ENCODE assay signal across 31 cellular contexts in the genomic region with DNA sequence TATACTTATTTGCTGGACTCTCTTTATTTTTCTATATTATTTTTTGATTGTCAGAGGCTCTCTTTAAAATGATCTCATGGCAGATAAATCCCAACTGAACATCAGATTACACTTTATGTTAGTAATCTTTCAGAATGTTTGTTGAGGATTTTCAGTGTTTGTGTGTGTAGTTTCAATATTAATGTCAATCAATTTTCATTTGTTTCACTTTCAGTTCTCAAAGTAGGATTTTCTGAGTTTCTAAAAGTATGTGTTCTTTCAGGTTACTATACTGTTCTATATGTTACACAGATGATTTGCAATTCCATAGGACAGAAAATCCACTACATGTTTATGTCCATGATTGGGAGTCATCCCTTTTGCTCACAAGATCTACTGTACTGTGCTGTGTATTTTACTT.
DNase-seq lines count a peak whose midpoint lies in the region; ATAC-seq and TF ChIP-seq lines count a peak whose summit lies in the region.
"Had no signal": no experiment of that assay in that cellular context is flagged by ENCODE, and none has a peak within 500 bp of the region (broad histone marks: within the 10 kb centered on the region; RNA-seq: fewer than 3 reads in every experiment).

No MANE protein-coding gene starts in this region.

- no peaks in the 10 kb centered on the region for H3K36me3 Mint-ChIP-seq in MCF 10A (ENCODE audit: insufficient read depth, unreplicated experiment)
- H3K36me3 Mint-ChIP-seq: activated CD4-positive, alpha-beta memory T cell treated with anti-CD3 and anti-CD28 coated beads for 36 hours; IgD-negative memory B cell; stimulated activated effector memory CD8-positive, alpha-beta T cell treated with anti-CD3 and anti-CD28 coated beads, Interleukin-12 subunit alpha, Interleukin-12 subunit beta, amount 100 ng/mL, for 72 hours had no signal

- H3K4me3 ChIP-seq in breast epithelium (no peak overlapping the region), KMS-11 (IDR thresholded peaks at IDR 0.05; ENCODE audit: insufficient read depth, low read depth, low read length) (no peak overlapping the region), testis (no peak overlapping the region)
- H3K4me3 ChIP-seq: coronary artery, ovary had no signal

- H3K36me3 ChIP-seq in breast epithelium = no peaks in the 10 kb centered on the region
- H3K36me3 ChIP-seq in KMS-11 (ENCODE audit: insufficient read depth) = no peaks in the 10 kb centered on the region
- H3K36me3 ChIP-seq in testis (ENCODE audit: low read depth, missing control alignments) = no peaks in the 10 kb centered on the region
- H3K36me3 ChIP-seq: ovary had no signal

- H3K27me3 Mint-ChIP-seq in MCF 10A (ENCODE audit: insufficient read depth, unreplicated experiment) = no peaks in the 10 kb centered on the region
- H3K27me3 Mint-ChIP-seq: activated CD4-positive, alpha-beta memory T cell treated with anti-CD3 and anti-CD28 coated beads for 36 hours; IgD-negative memory B cell had no signal

- POLR2A ChIA-PET in MCF 10A (lab: Yijun Ruan, JAX) = interaction anchor here (0.7 kb wide), 1 partner anchor 42 kb away, joined by 3 read pairs; no protein-coding TSS in a partner anchor

- H3K9ac ChIP-seq in KMS-11 = no peak overlapping the region

- BruUV-seq in MCF 10A (replicated peaks; lab: Mats Ljungman, UMichigan) = no TSS peak

- CTCF ChIA-PET in MCF 10A (lab: Yijun Ruan, JAX) = no interaction called here

- no peaks in the 10 kb centered on the region for H3K79me2 ChIP-seq in KMS-11 (ENCODE audit: insufficient read depth, low read depth)

- no peaks in the 10 kb centered on the region for H3K27me3 ChIP-seq in breast epithelium
- H3K27me3 ChIP-seq in KMS-11 (ENCODE audit: insufficient read depth, low read depth) = no peaks in the 10 kb centered on the region
- no peaks in the 10 kb centered on the region for H3K27me3 ChIP-seq in testis
- H3K27me3 ChIP-seq: ovary had no signal

- no peaks in the 10 kb centered on the region for H3K4me1 ChIP-seq in breast epithelium
- H3K4me1 ChIP-seq in KMS-11 (ENCODE audit: low read depth, poor library complexity, severe bottlenecking) = peaks cover 23% of the 10 kb centered on the region
- no peaks in the 10 kb centered on the region for H3K4me1 ChIP-seq in testis

- TF ChIP-seq POLR2A in breast epithelium (IDR thresholded peaks at IDR 0.05) (no peak), testis (IDR thresholded peaks at IDR 0.05) (no peak)

- DNase-seq in MCF 10A (ENCODE audit: unreplicated experiment) (no peak), breast epithelium (ENCODE audit: low spot score in 2 of 2) (no peak), superior temporal gyrus (ENCODE audit: extremely low spot score) (no peak), SHP77 treated with DMSO at 0.1 percent for 48 hours (lab: John Stamatoyannopoulos, UW) (no peak), testis (no peak), sciatic nerve (ENCODE audit: low spot score) (no peak)
- DNase-seq: activated CD4-positive, alpha-beta memory T cell treated with anti-CD3 and anti-CD28 coated beads for 36 hours; activated CD4-positive, CD25-positive, alpha-beta regulatory T cell treated with anti-CD3 and anti-CD28 coated beads, Interleukin-2, amount 50 U/mL, for 72 hours; activated CD8-positive, alpha-beta memory T cell treated with anti-CD3 and anti-CD28 coated beads, Interleukin-2, amount 50 U/mL, for 48 hours; activated naive CD4-positive, alpha-beta T cell treated with Interleukin-2 at 50 U/mL for 16 hours; Calu3; caudate nucleus; DND-41; GF-D8; NCI-H1092; NCI-H1694 treated with DMSO at 0.1 percent for 48 hours; NCI-H510A treated with DMSO at 0.1 percent for 48 hours; NK-92 treated with Interleukin-12 subunit alpha and Interleukin-12 subunit beta, amount 100 ng/mL, for 24 hours; ovary; T-helper 2 cell; trophoblast cell had no signal

- peak overlapping the region; percentile 47 for H3K4me2 ChIP-seq in KMS-11

- intact Hi-C loops in MCF 10A (cut with micrococcal nuclease) = no loop called here
- intact Hi-C loops in breast epithelium (cut with DNase I; ENCODE audit: low total_unique reads) = no loop called here
- intact Hi-C loops in testis (cut with DNase I; ENCODE audit: low total_unique reads) = no loop called here
- intact Hi-C loops in sciatic nerve (cut with DNase I) = no loop called here

- no peaks in the 10 kb centered on the region for H4K20me1 ChIP-seq in KMS-11 (ENCODE audit: insufficient read depth)

- no peak overlapping the region for H3K27ac ChIP-seq in breast epithelium
- H3K27ac ChIP-seq in KMS-11 = peak overlapping the region; percentile 2; the same call in 1 of the 2 replicates
- H3K27ac ChIP-seq in testis = no peak overlapping the region
- H3K27ac ChIP-seq: 22Rv1, coronary artery, ovary had no signal

- TF ChIP-seq CTCF in MCF 10A (IDR thresholded peaks at IDR 0.05; ENCODE audit: unreplicated experiment) (no peak), breast epithelium (IDR thresholded peaks at IDR 0.05) (no peak), KMS-11 (conservative IDR thresholded peaks at IDR 0.05; ENCODE audit: low read depth, low read length) (no peak), testis (IDR thresholded peaks at IDR 0.05) (no peak)

- no peak overlapping the region for H3K4me3 Mint-ChIP-seq in MCF 10A (ENCODE audit: unreplicated experiment)
- H3K4me3 Mint-ChIP-seq: activated CD4-positive, alpha-beta memory T cell treated with anti-CD3 and anti-CD28 coated beads for 36 hours; activated T-helper 1 cell treated with anti-CD3 and anti-CD28 coated beads, Interleukin-12 subunit alpha, Interleukin-12 subunit beta, Interleukin-2, Interleukin-4 antibody, amounts not matched to agents 30 ng/mL and 10 ng/mL and 1 ng/mL, durations not matched to agents 14 hours and 24 hours and 36 hours; IgD-negative memory B cell; stimulated activated effector memory CD8-positive, alpha-beta T cell treated with anti-CD3 and anti-CD28 coated beads, Interleukin-12 subunit alpha, Interleukin-12 subunit beta, amount 100 ng/mL, for 72 hours had no signal

- no peaks in the 10 kb centered on the region for H3K9me3 Mint-ChIP-seq in MCF 10A (ENCODE audit: unreplicated experiment)
- H3K9me3 Mint-ChIP-seq: activated CD4-positive, alpha-beta memory T cell treated with anti-CD3 and anti-CD28 coated beads for 36 hours had no signal

- ATAC-seq in HG02798 (IDR thresholded peaks at IDR 0.05; ENCODE audit: poor library complexity, unreplicated experiment) (peak; percentile 52), sciatic nerve (no peak)
- ATAC-seq: esophagus mucosa; Right ventricle myocardium inferior; SK-N-SH treated with all-trans-retinoic acid at 6 μM for 48 hours; stimulated activated effector memory CD8-positive, alpha-beta T cell treated with anti-CD3 and anti-CD28 coated beads, Interleukin-12 subunit alpha, Interleukin-12 subunit beta, amount 100 ng/mL, for 72 hours had no signal

- H3K9me3 ChIP-seq in breast epithelium = no peaks in the 10 kb centered on the region
- no peaks in the 10 kb centered on the region for H3K9me3 ChIP-seq in testis
- H3K9me3 ChIP-seq: ovary had no signal

- H2AFZ ChIP-seq in KMS-11 (ENCODE audit: low read depth) = peak overlapping the region; percentile 44

- peak overlapping the region; percentile 39 for H3K27ac Mint-ChIP-seq in MCF 10A (ENCODE audit: low read depth, unreplicated experiment)
- H3K27ac Mint-ChIP-seq: activated CD4-positive, alpha-beta memory T cell treated with anti-CD3 and anti-CD28 coated beads for 36 hours; activated T-helper 1 cell treated with anti-CD3 and anti-CD28 coated beads, Interleukin-12 subunit alpha, Interleukin-12 subunit beta, Interleukin-2, Interleukin-4 antibody, amounts not matched to agents 30 ng/mL and 10 ng/mL and 1 ng/mL, durations not matched to agents 14 hours and 24 hours and 36 hours; IgD-negative memory B cell; stimulated activated effector memory CD8-positive, alpha-beta T cell treated with anti-CD3 and anti-CD28 coated beads, Interleukin-12 subunit alpha, Interleukin-12 subunit beta, amount 100 ng/mL, for 72 hours had no signal

- H3K4me1 Mint-ChIP-seq in MCF 10A (ENCODE audit: insufficient read depth, unreplicated experiment) = no peaks in the 10 kb centered on the region
- H3K4me1 Mint-ChIP-seq: IgD-negative memory B cell; stimulated activated effector memory CD8-positive, alpha-beta T cell treated with anti-CD3 and anti-CD28 coated beads, Interleukin-12 subunit alpha, Interleukin-12 subunit beta, amount 100 ng/mL, for 72 hours had no signal
